Comparison of ENCODE assay signal across 25 cellular contexts in the genomic region with DNA sequence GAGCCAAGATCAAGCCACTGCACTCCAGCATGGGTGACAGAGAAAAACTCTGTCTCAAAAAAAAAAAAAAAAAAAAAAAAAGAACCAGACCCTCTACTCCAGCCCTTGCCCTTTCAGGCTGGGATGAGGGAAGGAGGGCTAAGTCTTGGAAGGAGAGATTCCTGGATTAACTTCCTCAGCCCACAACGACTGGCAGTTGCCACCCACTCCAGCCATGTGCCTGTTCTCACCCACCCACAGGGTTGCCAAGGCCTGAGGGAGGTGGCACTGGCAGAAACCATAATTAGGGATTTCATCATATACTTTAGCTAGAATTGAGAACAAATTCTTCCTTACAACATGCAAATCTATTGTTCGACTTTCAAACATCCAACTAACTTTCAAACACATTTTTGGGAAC.
"Had no signal": no experiment of that assay in that cellular context is flagged by ENCODE, and none has a peak within 500 bp of the region (broad histone marks: within the 10 kb centered on the region; RNA-seq: fewer than 3 reads in every experiment).

No MANE protein-coding gene starts in this region.

- H3K4me1 ChIP-seq: breast epithelium had no signal

- H3K9me3 ChIP-seq: breast epithelium had no signal

- H3K4me1 Mint-ChIP-seq: activated naive CD4-positive, alpha-beta T cell treated with anti-CD3 and anti-CD28 coated beads, Interleukin-2, amount 10 ng/mL, durations not matched to agents 7 days and 5 days; T-cell had no signal

- H3K4me3 ChIP-seq: breast epithelium had no signal

- H3K27me3 ChIP-seq: breast epithelium had no signal

- H3K9me3 Mint-ChIP-seq: activated CD8-positive, alpha-beta T cell treated with anti-CD3 and anti-CD28 coated beads for 36 hours; activated naive CD4-positive, alpha-beta T cell treated with anti-CD3 and anti-CD28 coated beads, Interleukin-2, amount 10 ng/mL, durations not matched to agents 7 days and 5 days; activated naive CD8-positive, alpha-beta T cell treated with anti-CD3 and anti-CD28 coated beads for 36 hours; activated T-cell treated with anti-CD3 and anti-CD28 coated beads, Interleukin-2, amount 50 U/mL, for 72 hours; activated T-helper 2 cell treated with anti-CD3 and anti-CD28 coated beads, Interferon-gamma antibody, Interleukin-2, Interleukin-4, amounts not matched to agents 10 μg/mL and 5 μg/mL and 100 μg/mL, durations not matched to agents 14 hours and 24 hours and 36 hours; T-cell had no signal

- DNase-seq: activated CD4-positive, alpha-beta T cell treated with anti-CD3 and anti-CD28 coated beads for 4 hours; activated CD8-positive, alpha-beta memory T cell treated with anti-CD3 and anti-CD28 coated beads, Interleukin-2, amount 50 U/mL, for 4 hours; activated CD8-positive, alpha-beta T cell treated with anti-CD3 and anti-CD28 coated beads for 36 hours; activated gamma-delta T cell treated with Interleukin-2 at 50 U/mL for 16 hours; activated naive CD4-positive, alpha-beta T cell treated with anti-CD3 and anti-CD28 coated beads, Interleukin-2, amount 10 ng/mL, durations not matched to agents 7 days and 5 days; activated naive CD8-positive, alpha-beta T cell treated with anti-CD3 and anti-CD28 coated beads for 36 hours; activated T-cell treated with anti-CD3 and anti-CD28 coated beads, Interleukin-2, amount 50 U/mL, for 72 hours; aorta; central memory CD4-positive, alpha-beta T cell; NCI-H1092 treated with DMSO at 0.1 percent for 48 hours; NCI-H1417 treated with DMSO at 0.1 percent for 48 hours; NCI-H1694; NCI-H2029; NCI-H2107; NCI-H345; NCI-H510A; NCI-H526 treated with DMSO at 0.1 percent for 48 hours; NCI-H82; SIG-M5; T-cell; WERI-Rb-1 had no signal

- H3K27ac Mint-ChIP-seq: activated CD8-positive, alpha-beta T cell treated with anti-CD3 and anti-CD28 coated beads for 36 hours; activated naive CD4-positive, alpha-beta T cell treated with anti-CD3 and anti-CD28 coated beads, Interleukin-2, amount 10 ng/mL, durations not matched to agents 7 days and 5 days; activated naive CD8-positive, alpha-beta T cell treated with anti-CD3 and anti-CD28 coated beads for 36 hours; activated T-cell treated with anti-CD3 and anti-CD28 coated beads, Interleukin-2, amount 50 U/mL, for 72 hours; activated T-helper 2 cell treated with anti-CD3 and anti-CD28 coated beads, Interferon-gamma antibody, Interleukin-2, Interleukin-4, amounts not matched to agents 10 μg/mL and 5 μg/mL and 100 μg/mL, durations not matched to agents 14 hours and 24 hours and 36 hours; T-cell had no signal

- H3K36me3 Mint-ChIP-seq: activated naive CD4-positive, alpha-beta T cell treated with anti-CD3 and anti-CD28 coated beads, Interleukin-2, amount 10 ng/mL, durations not matched to agents 7 days and 5 days; activated naive CD8-positive, alpha-beta T cell treated with anti-CD3 and anti-CD28 coated beads for 36 hours; T-cell had no signal

- H3K36me3 ChIP-seq: breast epithelium, WERI-Rb-1 had no signal

- ATAC-seq: activated CD4-positive, CD25-positive, alpha-beta regulatory T cell treated with anti-CD3 and anti-CD28 coated beads, Interleukin-2, amount 50 U/mL, for 24 hours; activated CD8-positive, alpha-beta T cell treated with anti-CD3 and anti-CD28 coated beads for 36 hours; activated T-cell treated with anti-CD3 and anti-CD28 coated beads, Interleukin-2, amount 50 U/mL, for 72 hours; T-cell had no signal

- H3K4me3 Mint-ChIP-seq: activated CD8-positive, alpha-beta T cell treated with anti-CD3 and anti-CD28 coated beads for 36 hours; activated naive CD4-positive, alpha-beta T cell treated with anti-CD3 and anti-CD28 coated beads, Interleukin-2, amount 10 ng/mL, durations not matched to agents 7 days and 5 days; activated naive CD8-positive, alpha-beta T cell treated with anti-CD3 and anti-CD28 coated beads for 36 hours; activated T-cell treated with anti-CD3 and anti-CD28 coated beads, Interleukin-2, amount 50 U/mL, for 72 hours; T-cell had no signal

- H3K27ac ChIP-seq: KMS-11, WERI-Rb-1 had no signal
